Comparison of ENCODE assay signal across 8 cellular contexts in the genomic region with DNA sequence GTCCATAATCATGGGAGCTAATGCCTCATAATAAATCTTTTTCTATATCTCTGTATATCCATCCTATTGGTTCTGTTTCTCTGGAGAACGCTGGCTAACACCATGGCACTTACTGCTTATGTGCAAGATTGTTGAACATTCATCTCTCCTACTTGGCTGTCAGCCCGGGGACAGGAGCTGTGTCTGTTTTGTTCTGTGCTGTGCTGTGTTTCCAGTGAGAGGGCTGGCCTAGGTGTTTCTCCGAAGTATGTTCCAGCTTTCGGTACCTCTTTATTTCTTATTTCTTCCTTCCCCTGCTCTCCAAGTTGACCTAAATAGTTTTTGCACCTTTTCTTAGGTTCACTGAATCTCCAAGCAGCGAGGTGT. TPM values are rescaled to one million over a fixed set of nuclear protein-coding genes. Genes with fewer than 3 reads are reported as not detected.
DNase-seq lines count a peak whose midpoint lies in the region; ATAC-seq, FAIRE-seq and TF ChIP-seq lines count a peak whose summit lies in the region.

No MANE protein-coding gene starts in this region.

- ATAC-seq in Right ventricle myocardium inferior (peak; percentile 46), pancreas (peak; percentile 40 to 64 (median 56)), GM18873 (IDR thresholded peaks at IDR 0.05; ENCODE audit: low FRiP score, unreplicated experiment) (no peak)

- no peak for DNase-seq in Right ventricle myocardium inferior (ENCODE audit: missing footprints)
- no peak for DNase-seq in cardiac septum (ENCODE audit: low spot score)
- no peak for DNase-seq in activated T-helper 1 cell treated with anti-CD3 and anti-CD28 coated beads, Interleukin-12 subunit alpha, Interleukin-12 subunit beta, Interleukin-2, Interleukin-4 antibody, amounts not matched to agents 30 ng/mL and 10 ng/mL and 1 ng/mL, durations not matched to agents 14 hours and 24 hours and 36 hours (ENCODE audit: low spot score)
- peak in 1 of 2 donors; percentile 87 for DNase-seq in cardiac muscle cell (ENCODE audit: low read depth in 1 of 2, low spot score in 1 of 2)
- peak in 4 of 6 donors; percentile 64 to 81 (median 67) for DNase-seq in pancreas
- DNase-seq in NCI-H82 (lab: John Stamatoyannopoulos, UW), result no peak
- DNase-seq in activated naive CD4-positive, alpha-beta T cell treated with Interleukin-2 at 50 U/mL for 16 hours, result no peak

- peaks cover 15% of the 10 kb centered on the region for H3K27me3 Mint-ChIP-seq in activated T-helper 1 cell treated with anti-CD3 and anti-CD28 coated beads, Interleukin-12 subunit alpha, Interleukin-12 subunit beta, Interleukin-2, Interleukin-4 antibody, amounts not matched to agents 30 ng/mL and 10 ng/mL and 1 ng/mL, durations not matched to agents 14 hours and 24 hours and 36 hours (ENCODE audit: insufficient read depth)

- 0 to 1% methylated on average over 5 of the region's 5 CpGs for WGBS in pancreas, 2 donors

- peak overlapping the region; percentile 22 for H3K4me3 ChIP-seq in cardiac muscle cell
- peak overlapping the region in 2 of 4 donors; percentile 28 to 41 for H3K4me3 ChIP-seq in pancreas

- peaks cover 23% of the 10 kb centered on the region for H3K4me1 ChIP-seq in cardiac muscle cell (ENCODE audit: low read depth)
- peaks cover 6 to 19% (median 8%) of the 10 kb centered on the region in 3 donors for H3K4me1 ChIP-seq in pancreas

- H3K9me3 Mint-ChIP-seq in activated T-helper 1 cell treated with anti-CD3 and anti-CD28 coated beads, Interleukin-12 subunit alpha, Interleukin-12 subunit beta, Interleukin-2, Interleukin-4 antibody, amounts not matched to agents 30 ng/mL and 10 ng/mL and 1 ng/mL, durations not matched to agents 14 hours and 24 hours and 36 hours, result no peaks in the 10 kb centered on the region

- H3K9me3 ChIP-seq in cardiac muscle cell (ENCODE audit: low read depth) (no peaks in the 10 kb centered on the region), pancreas (no peaks in the 10 kb centered on the region)

- H3K27ac ChIP-seq in cardiac muscle cell, result peak overlapping the region; percentile 61
- peak overlapping the region; percentile 82 to 94 (median 86) for H3K27ac ChIP-seq in pancreas

- peaks cover 44% of the 10 kb centered on the region for H3K4me1 Mint-ChIP-seq in activated T-helper 1 cell treated with anti-CD3 and anti-CD28 coated beads, Interleukin-12 subunit alpha, Interleukin-12 subunit beta, Interleukin-2, Interleukin-4 antibody, amounts not matched to agents 30 ng/mL and 10 ng/mL and 1 ng/mL, durations not matched to agents 14 hours and 24 hours and 36 hours (ENCODE audit: low read depth)

- peak; percentile 76 for FAIRE-seq in pancreas (lab: Jason Lieb, UNC)

- peak overlapping the region; percentile 66 for H3K4me3 Mint-ChIP-seq in activated T-helper 1 cell treated with anti-CD3 and anti-CD28 coated beads, Interleukin-12 subunit alpha, Interleukin-12 subunit beta, Interleukin-2, Interleukin-4 antibody, amounts not matched to agents 30 ng/mL and 10 ng/mL and 1 ng/mL, durations not matched to agents 14 hours and 24 hours and 36 hours

- TF ChIP-seq CTCF in cardiac muscle cell (IDR thresholded peaks at IDR 0.05; ENCODE audit: low read depth, low read length) (no peak), pancreas (IDR thresholded peaks at IDR 0.05) (no peak)

- H3K36me3 ChIP-seq in cardiac muscle cell, result no peaks in the 10 kb centered on the region
- H3K36me3 ChIP-seq in pancreas, result no peaks in the 10 kb centered on the region

- H3K36me3 Mint-ChIP-seq in activated T-helper 1 cell treated with anti-CD3 and anti-CD28 coated beads, Interleukin-12 subunit alpha, Interleukin-12 subunit beta, Interleukin-2, Interleukin-4 antibody, amounts not matched to agents 30 ng/mL and 10 ng/mL and 1 ng/mL, durations not matched to agents 14 hours and 24 hours and 36 hours (ENCODE audit: low read depth), result no peaks in the 10 kb centered on the region

- H3K27me3 ChIP-seq in cardiac muscle cell (peaks cover 2% of the 10 kb centered on the region), pancreas (no peaks in the 10 kb centered on the region)

- peak overlapping the region; percentile 9 for H3K27ac Mint-ChIP-seq in activated T-helper 1 cell treated with anti-CD3 and anti-CD28 coated beads, Interleukin-12 subunit alpha, Interleukin-12 subunit beta, Interleukin-2, Interleukin-4 antibody, amounts not matched to agents 30 ng/mL and 10 ng/mL and 1 ng/mL, durations not matched to agents 14 hours and 24 hours and 36 hours

- intact Hi-C loops in Right ventricle myocardium inferior (cut with DNase I) (loop anchor here (2.0 kb wide), 1 partner anchor 94 kb away; no protein-coding TSS in a partner anchor), cardiac septum (cut with DNase I) (loop anchor here (10.0 kb wide), 1 partner anchor 1012 kb away; no protein-coding TSS in a partner anchor), pancreas (cut with DNase I) (no loop called here)
- intact Hi-C loops in activated T-helper 1 cell treated with anti-CD3 and anti-CD28 coated beads, Interleukin-12 subunit alpha, Interleukin-12 subunit beta, Interleukin-2, Interleukin-4 antibody, amounts not matched to agents 30 ng/mL and 10 ng/mL and 1 ng/mL, durations not matched to agents 14 hours and 24 hours and 36 hours (cut with micrococcal nuclease), result loop anchor here (2.0 to 10.0 kb wide), 3 partner anchors 36 to 972 kb away; a partner anchor contains a TSS

RNA-seq across cellular contexts. Expression of a gene that starts 18.8 kb away (rescaled TPM):
- total RNA-seq in Right ventricle myocardium inferior (40.6 TPM), cardiac septum (76.3 TPM), cardiac muscle cell (14.7 and 24.1 TPM in 2 replicates), pancreas (10 to 100 TPM; 11.7 to 55.2 (median 22.0) TPM)
- total RNA-seq in activated T-helper 1 cell treated with anti-CD3 and anti-CD28 coated beads, Interleukin-12 subunit alpha, Interleukin-12 subunit beta, Interleukin-2, Interleukin-4 antibody, amounts not matched to agents 30 ng/mL and 10 ng/mL and 1 ng/mL, durations not matched to agents 14 hours and 24 hours and 36 hours, result 52.7 and 60.3 TPM in 2 replicates
- polyA plus RNA-seq in cardiac muscle cell (13.7 and 23.7 TPM in 2 replicates), pancreas (10 to 100 TPM; 76.4 to 85.4 TPM)

RNA-seq across cellular contexts. Expression of a gene that starts 25.7 kb away (rescaled TPM):
- total RNA-seq in Right ventricle myocardium inferior, result 20.3 TPM
- 27.5 TPM for total RNA-seq in cardiac septum
- 8.9 and 12.8 TPM in 2 replicates for total RNA-seq in activated T-helper 1 cell treated with anti-CD3 and anti-CD28 coated beads, Interleukin-12 subunit alpha, Interleukin-12 subunit beta, Interleukin-2, Interleukin-4 antibody, amounts not matched to agents 30 ng/mL and 10 ng/mL and 1 ng/mL, durations not matched to agents 14 hours and 24 hours and 36 hours
- total RNA-seq in cardiac muscle cell, result 8.2 and 12.5 TPM in 2 replicates
- 8.2 and 15.0 TPM in 2 replicates for polyA plus RNA-seq in cardiac muscle cell
- 10 to 100 TPM in 3 of 6 donors, 1 to 10 TPM in 3; 7.1 to 18.0 (median 11.0) TPM for total RNA-seq in pancreas
- polyA plus RNA-seq in pancreas, result 10 to 100 TPM; 25.4 to 51.6 TPM

RNA-seq across cellular contexts. Expression of a gene that starts 37.4 kb away (rescaled TPM):
- total RNA-seq in Right ventricle myocardium inferior, result 24.9 TPM
- 23.2 TPM for total RNA-seq in cardiac septum
- total RNA-seq in activated T-helper 1 cell treated with anti-CD3 and anti-CD28 coated beads, Interleukin-12 subunit alpha, Interleukin-12 subunit beta, Interleukin-2, Interleukin-4 antibody, amounts not matched to agents 30 ng/mL and 10 ng/mL and 1 ng/mL, durations not matched to agents 14 hours and 24 hours and 36 hours, result 56.2 and 63.3 TPM in 2 replicates
- 37.4 and 39.9 TPM in 2 replicates for total RNA-seq in cardiac muscle cell
- 32.5 and 36.6 TPM in 2 replicates for polyA plus RNA-seq in cardiac muscle cell
- 10 to 100 TPM; 13.6 to 20.4 (median 18.7) TPM for total RNA-seq in pancreas
- polyA plus RNA-seq in pancreas, result 10 to 100 TPM; 23.0 to 31.7 TPM

RNA-seq across cellular contexts. Expression of a gene that starts 47.1 kb away (rescaled TPM):
- 0.16 TPM for total RNA-seq in Right ventricle myocardium inferior
- not detected for total RNA-seq in cardiac septum
- 0.44 TPM in 1 of 2 replicates, not detected in the other for total RNA-seq in activated T-helper 1 cell treated with anti-CD3 and anti-CD28 coated beads, Interleukin-12 subunit alpha, Interleukin-12 subunit beta, Interleukin-2, Interleukin-4 antibody, amounts not matched to agents 30 ng/mL and 10 ng/mL and 1 ng/mL, durations not matched to agents 14 hours and 24 hours and 36 hours
- total RNA-seq in cardiac muscle cell, result not detected in 2 replicates
- not detected in 2 replicates for polyA plus RNA-seq in cardiac muscle cell
- under 1 TPM in 2 of 6 donors, not detected in 4; 0.09 to 0.20 TPM for total RNA-seq in pancreas
- polyA plus RNA-seq in pancreas, result under 1 TPM in 1 of 2 donors, not detected in 1; 0.19 TPM

Comparison
In these comparisons a context has a peak if more than half of its experiments do, and no peak if none do; other contexts are left out.
1. DNase-seq: peak in pancreas (4 of 6); none in Right ventricle myocardium inferior (single experiment), cardiac septum (single experiment), activated T-helper 1 cell treated with anti-CD3 and anti-CD28 coated beads, Interleukin-12 subunit alpha, Interleukin-12 subunit beta, Interleukin-2, Interleukin-4 antibody, amounts not matched to agents 30 ng/mL and 10 ng/mL and 1 ng/mL, durations not matched to agents 14 hours and 24 hours and 36 hours (single experiment), NCI-H82 (single experiment) and activated naive CD4-positive, alpha-beta T cell treated with Interleukin-2 at 50 U/mL for 16 hours (single experiment).
2. intact Hi-C loops: an anchor here in Right ventricle myocardium inferior (2.0 kb wide), cardiac septum (10.0 kb wide) and activated T-helper 1 cell treated with anti-CD3 and anti-CD28 coated beads, Interleukin-12 subunit alpha, Interleukin-12 subunit beta, Interleukin-2, Interleukin-4 antibody, amounts not matched to agents 30 ng/mL and 10 ng/mL and 1 ng/mL, durations not matched to agents 14 hours and 24 hours and 36 hours (2.0 to 10.0 kb wide); none called in pancreas.